In the genomic region with DNA sequence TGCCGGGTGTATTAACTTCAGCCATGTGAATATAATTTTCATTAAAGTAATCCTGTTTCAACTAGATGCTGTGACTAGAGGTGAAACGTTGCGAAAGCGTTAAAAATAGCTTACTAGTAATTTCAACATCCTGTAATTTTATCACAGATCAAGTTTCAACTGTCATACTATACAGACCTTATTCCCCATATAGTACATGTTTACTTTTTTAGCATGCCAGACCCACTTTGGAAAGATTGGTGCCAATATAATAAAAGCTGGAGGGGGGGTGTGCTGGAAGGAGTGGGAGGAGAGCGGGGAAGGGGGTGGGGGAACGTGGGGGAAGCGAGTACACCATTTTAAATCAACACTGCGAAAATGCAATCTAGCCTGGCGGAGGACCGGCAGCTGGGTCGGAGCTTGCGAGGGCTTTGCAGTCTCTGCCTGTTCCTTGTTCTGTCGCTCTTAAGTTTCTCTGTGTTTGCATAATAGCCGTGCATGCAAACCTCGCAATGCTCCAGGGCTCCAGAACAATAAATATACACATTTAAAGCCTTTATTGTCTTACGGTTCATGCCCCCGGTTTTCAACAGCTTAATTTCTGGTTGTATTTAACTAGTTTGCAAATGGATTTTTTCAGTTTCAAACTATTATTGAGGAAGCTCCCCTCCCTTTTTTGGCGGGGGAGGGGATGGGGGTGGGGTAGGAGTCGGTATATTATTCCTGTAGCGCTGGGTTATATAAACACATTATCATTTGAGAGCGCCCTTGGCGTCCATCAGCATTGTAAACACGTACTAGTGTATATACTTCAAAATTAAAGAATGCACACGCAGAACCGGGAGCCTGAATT, we compare ENCODE assay signal across 8 cellular contexts. TPM values are rescaled to one million over a fixed set of nuclear protein-coding genes. Genes with fewer than 3 reads are reported as not detected.
A peak's percentile ranks its signal among the peaks of the same experiment; 100 is the strongest.
DNase-seq lines count a peak whose midpoint lies in the region; ATAC-seq, FAIRE-seq and TF ChIP-seq lines count a peak whose summit lies in the region.

No MANE protein-coding gene starts in this region.

- peak; percentile 97 for TF ChIP-seq POLR2A in GM18505 (IDR thresholded peaks at IDR 0.05; ENCODE audit: borderline replicate concordance, extremely low read depth, insufficient read depth, insufficient read length)

- peak overlapping the region; percentile 67 to 74 for H3K9ac ChIP-seq in kidney (ENCODE audit: low read length in 2 of 2)

- H3K36me3 Mint-ChIP-seq in T-helper 2 cell treated with Interferon-gamma antibody and Interleukin-4, amounts not matched to agents 5 μg/mL and 100 μg/mL, for 36 hours (ENCODE audit: low read depth), result peaks cover 12% of the 10 kb centered on the region
- H3K36me3 Mint-ChIP-seq in central memory CD8-positive, alpha-beta T cell (ENCODE audit: insufficient read depth), result peaks cover 30% of the 10 kb centered on the region

- peaks cover 44% of the 10 kb centered on the region for H3K4me1 Mint-ChIP-seq in T-helper 2 cell treated with Interferon-gamma antibody and Interleukin-4, amounts not matched to agents 5 μg/mL and 100 μg/mL, for 36 hours (ENCODE audit: low read depth)
- H3K4me1 Mint-ChIP-seq in central memory CD8-positive, alpha-beta T cell, result peaks cover 44% of the 10 kb centered on the region

- peak overlapping the region; percentile 98 for H3K27ac Mint-ChIP-seq in T-helper 2 cell treated with Interferon-gamma antibody and Interleukin-4, amounts not matched to agents 5 μg/mL and 100 μg/mL, for 36 hours
- H3K27ac Mint-ChIP-seq in central memory CD8-positive, alpha-beta T cell (ENCODE audit: low read depth), result peak overlapping the region; percentile 95

- DNase-seq in NCI-H187 (lab: John Stamatoyannopoulos, UW) (peak; percentile 20 to 42), kidney (peak; percentile 85)
- peak; percentile 41 for DNase-seq in T-helper 2 cell treated with Interferon-gamma antibody and Interleukin-4, amounts not matched to agents 5 μg/mL and 100 μg/mL, for 36 hours (ENCODE audit: low spot score)
- DNase-seq in central memory CD8-positive, alpha-beta T cell (ENCODE audit: low spot score in 2 of 2), result peak; percentile 21 to 33
- DNase-seq in stimulated activated CD4-positive, alpha-beta T cell treated with anti-CD3 and anti-CD28 coated beads, Interleukin-12 subunit alpha, Interleukin-12 subunit beta, amount 100 ng/mL, for 48 hours (ENCODE audit: low read depth in 2 of 3, low spot score in 1 of 3), result peak in 2 of 3 donors; percentile 41

- peak; percentile 38 for ATAC-seq in GM18505 (IDR thresholded peaks at IDR 0.05; ENCODE audit: unreplicated experiment)
- peak; percentile 28 for ATAC-seq in HG02884 (IDR thresholded peaks at IDR 0.05; ENCODE audit: unreplicated experiment)
- peak; percentile 7 for ATAC-seq in central memory CD8-positive, alpha-beta T cell (replicated peaks; ENCODE audit: extremely low read depth, poor library complexity, severe bottlenecking)

- no peaks in the 10 kb centered on the region for H3K27me3 Mint-ChIP-seq in T-helper 2 cell treated with Interferon-gamma antibody and Interleukin-4, amounts not matched to agents 5 μg/mL and 100 μg/mL, for 36 hours (ENCODE audit: low read depth)
- H3K27me3 Mint-ChIP-seq in central memory CD8-positive, alpha-beta T cell, result no peaks in the 10 kb centered on the region

- H3K9me3 ChIP-seq in kidney (ENCODE audit: control insufficient read depth in 1 of 2, low read length in 2 of 2), result no peaks in the 10 kb centered on the region

- peaks cover 13 to 20% of the 10 kb centered on the region in 2 donors for H3K4me1 ChIP-seq in kidney (ENCODE audit: control insufficient read depth in 1 of 2, insufficient read depth in 1 of 2, low read depth in 1 of 2, low read length in 2 of 2)

- peak overlapping the region; percentile 91 to 95 for H3K4me3 ChIP-seq in kidney (ENCODE audit: low read length in 2 of 2)

- intact Hi-C loops in kidney (cut with DNase I), result no loop called here

- peak; percentile 94 for FAIRE-seq in A204.1 (lab: Jason Lieb, UNC)
- FAIRE-seq in kidney (lab: Jason Lieb, UNC), result no peak

- H3K27ac ChIP-seq in kidney (ENCODE audit: low read depth in 2 of 2, low read length in 2 of 2), result peak overlapping the region; percentile 47 to 82

- no peaks in the 10 kb centered on the region for H3K9me3 Mint-ChIP-seq in T-helper 2 cell treated with Interferon-gamma antibody and Interleukin-4, amounts not matched to agents 5 μg/mL and 100 μg/mL, for 36 hours
- no peaks in the 10 kb centered on the region for H3K9me3 Mint-ChIP-seq in central memory CD8-positive, alpha-beta T cell

- TF ChIP-seq CTCF in kidney (IDR thresholded peaks at IDR 0.05; ENCODE audit: borderline replicate concordance, extremely low read depth, insufficient read depth), result no peak

- peak overlapping the region; percentile 94 for H3K4me3 Mint-ChIP-seq in T-helper 2 cell treated with Interferon-gamma antibody and Interleukin-4, amounts not matched to agents 5 μg/mL and 100 μg/mL, for 36 hours
- peak overlapping the region; percentile 87 for H3K4me3 Mint-ChIP-seq in central memory CD8-positive, alpha-beta T cell

- no peaks in the 10 kb centered on the region for H3K36me3 ChIP-seq in kidney (ENCODE audit: control insufficient read depth in 1 of 2, insufficient read depth in 2 of 2, low read length in 2 of 2)

RNA-seq across cellular contexts. Expression of a gene that starts 1.3 kb away (rescaled TPM):
- 77.9 TPM for total RNA-seq in kidney
- polyA plus RNA-seq in kidney (ENCODE audit: insufficient read depth, low read depth, low replicate concordance), result 8.6 TPM

Comparison
In these comparisons a context has a peak if more than half of its experiments do, and no peak if none do; other contexts are left out.
1. Peak in every context shown above with its lines: DNase-seq, ATAC-seq, H3K4me3 ChIP-seq and H3K27ac ChIP-seq.
2. DNase-seq: peak in every context shown above with its lines; median percentile 85 in kidney; 41 in T-helper 2 cell treated with Interferon-gamma antibody and Interleukin-4, amounts not matched to agents 5 μg/mL and 100 μg/mL, for 36 hours; 41 in stimulated activated CD4-positive, alpha-beta T cell treated with anti-CD3 and anti-CD28 coated beads, Interleukin-12 subunit alpha, Interleukin-12 subunit beta, amount 100 ng/mL, for 48 hours; 31 in NCI-H187; 27 in central memory CD8-positive, alpha-beta T cell.